ENCODE assay signal across 23 cellular contexts in the genomic region with DNA sequence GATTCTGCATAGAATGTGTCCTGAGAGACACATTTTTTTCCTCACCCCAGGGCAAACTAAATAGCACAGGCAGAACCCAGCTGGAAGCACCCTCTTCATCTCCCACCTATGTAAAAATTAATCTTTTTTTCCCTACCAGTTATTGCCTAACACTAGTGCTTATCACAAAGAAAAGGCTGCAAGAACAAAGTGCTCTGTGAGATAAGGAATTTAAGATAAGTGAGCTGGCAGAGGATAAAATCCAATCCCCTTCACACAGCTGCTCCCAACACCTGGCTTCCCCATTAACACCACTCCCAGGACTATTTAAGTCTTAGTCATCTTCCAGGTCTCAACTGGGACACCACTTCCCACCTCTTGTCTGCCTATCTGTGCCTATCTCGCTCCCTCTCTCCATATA.
A peak's percentile ranks its signal among the peaks of the same experiment; 100 is the strongest.
DNase-seq lines count a peak whose midpoint lies in the region; ATAC-seq and TF ChIP-seq lines count a peak whose summit lies in the region.
"Had no signal": no experiment of that assay in that cellular context is flagged by ENCODE, and none has a peak within 500 bp of the region (broad histone marks: within the 10 kb centered on the region; RNA-seq: fewer than 3 reads in every experiment).

No MANE protein-coding gene starts in this region.

- no peak overlapping the region for H3K9ac ChIP-seq in SK-N-SH

- no peak overlapping the region for H3K4me3 ChIP-seq in SK-N-SH (ENCODE audit: low read depth in 2 of 2, low read length in 1 of 2)
- H3K4me3 ChIP-seq in RWPE2 (ENCODE audit: severe bottlenecking), result no peak overlapping the region
- H3K4me3 ChIP-seq in HAP-1, result no peak overlapping the region
- H3K4me3 ChIP-seq: gastroesophageal sphincter, stomach, thyroid gland had no signal

- H3K27me3 Mint-ChIP-seq in type B pancreatic cell, result no peaks in the 10 kb centered on the region
- H3K27me3 Mint-ChIP-seq: activated CD4-positive, alpha-beta T cell treated with anti-CD3 and anti-CD28 coated beads for 36 hours; CD4-positive, alpha-beta T cell had no signal

- TF ChIP-seq CTCF in SK-N-SH (IDR thresholded peaks at IDR 0.05) (no peak), RWPE2 (IDR thresholded peaks at IDR 0.05; ENCODE audit: poor library complexity, severe bottlenecking) (no peak), type B pancreatic cell (conservative IDR thresholded peaks at IDR 0.05) (no peak)

- peaks cover 17% of the 10 kb centered on the region for H3K4me1 Mint-ChIP-seq in type B pancreatic cell (ENCODE audit: unreplicated experiment)

- H3K4me1 ChIP-seq in SK-N-SH (ENCODE audit: control insufficient read depth in 1 of 2, insufficient read depth in 2 of 2, low read depth in 1 of 2, low read length in 1 of 2), result peaks cover 4 to 9% of the 10 kb centered on the region in 2 experiments; a peak in 3 of 4 replicates
- H3K4me1 ChIP-seq in RWPE2 (ENCODE audit: insufficient read depth, poor library complexity, severe bottlenecking), result peaks cover 27% of the 10 kb centered on the region
- 0 out of 2 replicates have a peak, but pooled peaks cover 7% of the 10 kb centered on the region for H3K4me1 ChIP-seq in HAP-1

- H3K9me3 ChIP-seq in SK-N-SH (no peaks in the 10 kb centered on the region), RWPE2 (ENCODE audit: severe bottlenecking) (no peaks in the 10 kb centered on the region), HAP-1 (no peaks in the 10 kb centered on the region)
- H3K9me3 ChIP-seq: gastroesophageal sphincter, stomach, thyroid gland had no signal

- 82% methylated on average over 1 of the region's 1 CpG for WGBS in SK-N-SH (ENCODE audit: low lambda C conversion rate)

- H3K9me2 ChIP-seq in SK-N-SH, result no peaks in the 10 kb centered on the region

- ATAC-seq in SK-N-SH treated with all-trans-retinoic acid at 6 μM for 48 hours, result no peak
- ATAC-seq in RWPE2 (ENCODE audit: low read depth), result no peak
- ATAC-seq: activated CD4-positive, alpha-beta T cell treated with anti-CD3 and anti-CD28 coated beads for 36 hours; gastroesophageal sphincter; natural killer cell treated with Interleukin-12 subunit alpha and Interleukin-12 subunit beta and Interleukin-15 and Interleukin-18, amount 100 ng/mL, for 72 hours had no signal

- H3F3A ChIP-seq in SK-N-SH (replicated peaks; ENCODE audit: insufficient read depth), result peaks cover 2% of the 10 kb centered on the region

- H3K79me2 ChIP-seq in SK-N-SH (ENCODE audit: insufficient read depth), result no peaks in the 10 kb centered on the region

- no peaks in the 10 kb centered on the region for H3K27me3 ChIP-seq in SK-N-SH (ENCODE audit: insufficient read depth)
- H3K27me3 ChIP-seq in RWPE2 (ENCODE audit: insufficient read depth, poor library complexity, severe bottlenecking), result no peaks in the 10 kb centered on the region
- H3K27me3 ChIP-seq in HAP-1 (ENCODE audit: low read depth), result no peaks in the 10 kb centered on the region
- H3K27me3 ChIP-seq: stomach, thyroid gland had no signal

- H3K36me3 Mint-ChIP-seq in type B pancreatic cell, result no peaks in the 10 kb centered on the region
- H3K36me3 Mint-ChIP-seq: activated naive CD8-positive, alpha-beta T cell treated with anti-CD3 and anti-CD28 coated beads, Interleukin-2, amount 10 ng/mL, durations not matched to agents 7 days and 5 days; natural killer cell treated with Interleukin-12 subunit alpha and Interleukin-12 subunit beta and Interleukin-15 and Interleukin-18, amount 100 ng/mL, for 72 hours had no signal

- peak overlapping the region; percentile 96 for H3K27ac Mint-ChIP-seq in type B pancreatic cell
- H3K27ac Mint-ChIP-seq: activated CD4-positive, alpha-beta T cell treated with anti-CD3 and anti-CD28 coated beads for 36 hours; activated naive CD8-positive, alpha-beta T cell treated with anti-CD3 and anti-CD28 coated beads, Interleukin-2, amount 10 ng/mL, durations not matched to agents 7 days and 5 days; CD4-positive, alpha-beta T cell; natural killer cell treated with Interleukin-12 subunit alpha and Interleukin-12 subunit beta and Interleukin-15 and Interleukin-18, amount 100 ng/mL, for 72 hours had no signal

- no peak overlapping the region for H3K27ac ChIP-seq in SK-N-SH (ENCODE audit: low read depth in 2 of 2, low read length in 1 of 2)
- peak overlapping the region; percentile 53 for H3K27ac ChIP-seq in RWPE2 (ENCODE audit: poor library complexity, severe bottlenecking)
- H3K27ac ChIP-seq: gastroesophageal sphincter, stomach, thyroid gland had no signal

- H3K36me3 ChIP-seq in SK-N-SH (replicated peaks in 1 of 2; ENCODE audit: control insufficient read depth in 1 of 2, insufficient read depth in 2 of 2, low read length in 1 of 2), result no peaks in the 10 kb centered on the region
- H3K36me3 ChIP-seq in RWPE2 (ENCODE audit: low read depth), result 0 out of 2 replicates have a peak, but pooled peaks cover 6% of the 10 kb centered on the region
- H3K36me3 ChIP-seq in HAP-1 (replicated peaks), result no peaks in the 10 kb centered on the region
- H3K36me3 ChIP-seq: gastroesophageal sphincter, stomach, thyroid gland had no signal

- no peak overlapping the region for H3K4me2 ChIP-seq in SK-N-SH

- no peak overlapping the region for H2AFZ ChIP-seq in SK-N-SH (ENCODE audit: low read depth)

- no peak for TF ChIP-seq EP300 in SK-N-SH (IDR thresholded peaks at IDR 0.05; ENCODE audit: borderline replicate concordance in 1 of 2, low read depth in 1 of 2, low read length in 1 of 2)

- TF ChIP-seq RAD21 in SK-N-SH (IDR thresholded peaks at IDR 0.05; ENCODE audit: low read length), result no peak

- POLR2A ChIA-PET in SK-N-SH (lab: Yijun Ruan, JAX), result no interaction called here

- DNase-seq in SK-N-SH, result no peak
- no peak for DNase-seq in RWPE2 (ENCODE audit: low spot score)
- peak; percentile 43 for DNase-seq in iPS-NIHi7 (ENCODE audit: extremely low spot score)
- no peak for DNase-seq in type B pancreatic cell (ENCODE audit: extremely low spot score, unreplicated experiment)
- no peak for DNase-seq in HAP-1 (ENCODE audit: low spot score in 2 of 2)
- DNase-seq in NCI-H2227 (lab: John Stamatoyannopoulos, UW; ENCODE audit: unreplicated experiment), result no peak
- DNase-seq in NCI-H345 treated with DMSO at 0.1 percent for 48 hours (lab: John Stamatoyannopoulos, UW; ENCODE audit: unreplicated experiment), result no peak
- DNase-seq: activated CD4-positive, alpha-beta T cell treated with anti-CD3 and anti-CD28 coated beads for 36 hours; activated CD8-positive, alpha-beta memory T cell treated with anti-CD3 and anti-CD28 coated beads for 24 hours; activated gamma-delta T cell; activated naive CD8-positive, alpha-beta T cell treated with anti-CD3 and anti-CD28 coated beads, Interleukin-2, amount 10 ng/mL, durations not matched to agents 7 days and 5 days; AML-193; caudate nucleus; CD4-positive, alpha-beta T cell; H7; KG1; NCI-H1417 treated with DMSO at 0.1 percent for 48 hours; stimulated activated CD8-positive, alpha-beta memory T cell treated with anti-CD3 and anti-CD28 coated beads, Interleukin-4, amount 100 ng/mL, for 48 hours; stomach; thyroid gland had no signal

- CTCF ChIA-PET in SK-N-SH (lab: Yijun Ruan, JAX), result interaction anchor here (0.6 kb wide), 1 partner anchor 8 kb away, joined by 3 read pairs; no protein-coding TSS in a partner anchor

- no peaks in the 10 kb centered on the region for H4K20me1 ChIP-seq in SK-N-SH (ENCODE audit: insufficient read depth)

- no peaks in the 10 kb centered on the region for H3K9me3 Mint-ChIP-seq in type B pancreatic cell
- H3K9me3 Mint-ChIP-seq: activated naive CD8-positive, alpha-beta T cell treated with anti-CD3 and anti-CD28 coated beads, Interleukin-2, amount 10 ng/mL, durations not matched to agents 7 days and 5 days; CD4-positive, alpha-beta T cell; natural killer cell treated with Interleukin-12 subunit alpha and Interleukin-12 subunit beta and Interleukin-15 and Interleukin-18, amount 100 ng/mL, for 72 hours had no signal

- in situ Hi-C loops in HAP-1 (cut with MboI; ENCODE audit: low sequenced_read_pairs), result no loop called here

- H3K4me3 Mint-ChIP-seq in type B pancreatic cell, result peak overlapping the region; percentile 5
- H3K4me3 Mint-ChIP-seq: activated CD4-positive, alpha-beta T cell treated with anti-CD3 and anti-CD28 coated beads for 36 hours; activated naive CD8-positive, alpha-beta T cell treated with anti-CD3 and anti-CD28 coated beads, Interleukin-2, amount 10 ng/mL, durations not matched to agents 7 days and 5 days; CD4-positive, alpha-beta T cell; natural killer cell treated with Interleukin-12 subunit alpha and Interleukin-12 subunit beta and Interleukin-15 and Interleukin-18, amount 100 ng/mL, for 72 hours had no signal

TF ChIP-seq in SK-N-SH, 30 proteins besides CTCF, POLR2A, EP300 and RAD21:
- TF ChIP-seq EZH2phosphoT487 (IDR thresholded peaks at IDR 0.05; ENCODE audit: borderline replicate concordance, low read depth) (no peak), SMC3 (IDR thresholded peaks at IDR 0.05; ENCODE audit: low read depth, low read length) (no peak), GATA2 (CRISPR knock-in tag; IDR thresholded peaks at IDR 0.05) (peak; percentile 30)

TF ChIP-seq in SK-N-SH treated with all-trans-retinoic acid at 6 μM for 48 hours, 23 proteins besides CTCF, POLR2A, EP300 and RAD21 (continues in another document):
- TF ChIP-seq, protein P1, sequence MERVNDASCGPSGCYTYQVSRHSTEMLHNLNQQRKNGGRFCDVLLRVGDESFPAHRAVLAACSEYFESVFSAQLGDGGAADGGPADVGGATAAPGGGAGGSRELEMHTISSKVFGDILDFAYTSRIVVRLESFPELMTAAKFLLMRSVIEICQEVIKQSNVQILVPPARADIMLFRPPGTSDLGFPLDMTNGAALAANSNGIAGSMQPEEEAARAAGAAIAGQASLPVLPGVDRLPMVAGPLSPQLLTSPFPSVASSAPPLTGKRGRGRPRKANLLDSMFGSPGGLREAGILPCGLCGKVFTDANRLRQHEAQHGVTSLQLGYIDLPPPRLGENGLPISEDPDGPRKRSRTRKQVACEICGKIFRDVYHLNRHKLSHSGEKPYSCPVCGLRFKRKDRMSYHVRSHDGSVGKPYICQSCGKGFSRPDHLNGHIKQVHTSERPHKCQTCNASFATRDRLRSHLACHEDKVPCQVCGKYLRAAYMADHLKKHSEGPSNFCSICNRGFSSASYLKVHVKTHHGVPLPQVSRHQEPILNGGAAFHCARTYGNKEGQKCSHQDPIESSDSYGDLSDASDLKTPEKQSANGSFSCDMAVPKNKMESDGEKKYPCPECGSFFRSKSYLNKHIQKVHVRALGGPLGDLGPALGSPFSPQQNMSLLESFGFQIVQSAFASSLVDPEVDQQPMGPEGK (CRISPR knock-in tag; IDR thresholded peaks at IDR 0.05; ENCODE audit: borderline replicate concordance), result no peak
- no peak for TF ChIP-seq ZNF565 (CRISPR knock-in tag; conservative IDR thresholded peaks at IDR 0.05; ENCODE audit: low read depth)
- no peak for TF ChIP-seq ISL1 (CRISPR knock-in tag; IDR thresholded peaks at IDR 0.05)
- TF ChIP-seq RARB (CRISPR knock-in tag; IDR thresholded peaks at IDR 0.05), result no peak
- no peak for TF ChIP-seq OSR1 (CRISPR knock-in tag; IDR thresholded peaks at IDR 0.05)
- TF ChIP-seq ZFP3 (CRISPR knock-in tag; IDR thresholded peaks at IDR 0.05), result no peak
- no peak for TF ChIP-seq ESRRG (CRISPR knock-in tag; IDR thresholded peaks at IDR 0.05)
- TF ChIP-seq BACH2 (CRISPR knock-in tag; IDR thresholded peaks at IDR 0.05; ENCODE audit: borderline replicate concordance), result no peak
